In genomic region chr9:33170464-33171156, GRCh38 we compare ENCODE assay signal across 1 cellular context.
TF ChIP-seq lines count a peak whose summit lies in the region.

No MANE protein-coding gene starts in this region.

TF ChIP-seq in SK-N-SH, 30 proteins besides CTCF, POLR2A, EP300 and RAD21 (continued from another document):
- TF ChIP-seq MXI1 (IDR thresholded peaks at IDR 0.05; ENCODE audit: low read depth, low read length), result peak; percentile 34; the same call in 1 of the 2 replicates
TF ChIP-seq in SK-N-SH: peak in this region for 6.
